1 cellular context compared by ENCODE assay signal in the genomic region with DNA sequence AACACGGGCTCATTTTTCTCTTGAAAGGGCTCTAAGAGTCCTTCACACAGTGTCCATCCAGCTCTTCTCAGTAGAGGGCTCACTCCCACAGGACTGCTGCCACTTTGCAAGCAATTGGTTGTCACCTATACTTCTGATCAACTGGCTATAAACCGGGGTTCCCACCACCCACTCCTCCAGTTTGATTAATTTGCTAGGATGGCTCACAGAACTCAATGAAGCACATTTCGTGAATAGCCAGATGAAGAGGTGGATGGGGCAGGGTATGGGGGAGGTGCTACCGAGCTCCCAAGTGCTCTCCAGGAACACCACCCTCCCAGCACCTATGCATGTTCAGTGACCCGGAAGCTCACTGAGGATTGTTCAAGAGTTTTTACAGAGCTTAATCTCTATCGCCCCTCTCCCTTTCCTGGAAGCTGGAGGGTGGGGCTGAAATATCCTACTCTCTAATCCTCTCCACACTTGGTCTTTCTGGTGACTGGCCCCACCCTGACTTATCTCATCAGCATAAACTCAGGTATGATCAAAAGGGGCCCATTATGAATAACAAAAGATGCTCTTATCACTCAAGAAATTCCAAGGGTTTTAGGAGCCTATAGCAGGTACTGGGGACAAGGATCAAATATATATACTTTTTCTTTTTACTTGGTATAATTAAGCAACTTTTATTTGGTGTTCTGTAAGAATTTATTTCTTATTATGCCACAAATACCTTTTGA.
TF ChIP-seq lines count a peak whose summit lies in the region.

No MANE protein-coding gene starts in this region.

TF ChIP-seq in GM23338, 12 proteins besides CTCF, POLR2A, EP300 and RAD21 (continued from another document):
- no peak for TF ChIP-seq ETS1 (IDR thresholded peaks at IDR 0.05)
- TF ChIP-seq ZNF462 (CRISPR knock-in tag; IDR thresholded peaks at IDR 0.05) = no peak
- TF ChIP-seq, protein P1, sequence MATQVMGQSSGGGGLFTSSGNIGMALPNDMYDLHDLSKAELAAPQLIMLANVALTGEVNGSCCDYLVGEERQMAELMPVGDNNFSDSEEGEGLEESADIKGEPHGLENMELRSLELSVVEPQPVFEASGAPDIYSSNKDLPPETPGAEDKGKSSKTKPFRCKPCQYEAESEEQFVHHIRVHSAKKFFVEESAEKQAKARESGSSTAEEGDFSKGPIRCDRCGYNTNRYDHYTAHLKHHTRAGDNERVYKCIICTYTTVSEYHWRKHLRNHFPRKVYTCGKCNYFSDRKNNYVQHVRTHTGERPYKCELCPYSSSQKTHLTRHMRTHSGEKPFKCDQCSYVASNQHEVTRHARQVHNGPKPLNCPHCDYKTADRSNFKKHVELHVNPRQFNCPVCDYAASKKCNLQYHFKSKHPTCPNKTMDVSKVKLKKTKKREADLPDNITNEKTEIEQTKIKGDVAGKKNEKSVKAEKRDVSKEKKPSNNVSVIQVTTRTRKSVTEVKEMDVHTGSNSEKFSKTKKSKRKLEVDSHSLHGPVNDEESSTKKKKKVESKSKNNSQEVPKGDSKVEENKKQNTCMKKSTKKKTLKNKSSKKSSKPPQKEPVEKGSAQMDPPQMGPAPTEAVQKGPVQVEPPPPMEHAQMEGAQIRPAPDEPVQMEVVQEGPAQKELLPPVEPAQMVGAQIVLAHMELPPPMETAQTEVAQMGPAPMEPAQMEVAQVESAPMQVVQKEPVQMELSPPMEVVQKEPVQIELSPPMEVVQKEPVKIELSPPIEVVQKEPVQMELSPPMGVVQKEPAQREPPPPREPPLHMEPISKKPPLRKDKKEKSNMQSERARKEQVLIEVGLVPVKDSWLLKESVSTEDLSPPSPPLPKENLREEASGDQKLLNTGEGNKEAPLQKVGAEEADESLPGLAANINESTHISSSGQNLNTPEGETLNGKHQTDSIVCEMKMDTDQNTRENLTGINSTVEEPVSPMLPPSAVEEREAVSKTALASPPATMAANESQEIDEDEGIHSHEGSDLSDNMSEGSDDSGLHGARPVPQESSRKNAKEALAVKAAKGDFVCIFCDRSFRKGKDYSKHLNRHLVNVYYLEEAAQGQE (IDR thresholded peaks at IDR 0.05; ENCODE audit: unreplicated experiment) = no peak
- no peak for TF ChIP-seq CREB1 (CRISPR knock-in tag; IDR thresholded peaks at IDR 0.05; ENCODE audit: low read depth)
- TF ChIP-seq EZH2phosphoT487 (IDR thresholded peaks at IDR 0.05; ENCODE audit: unreplicated experiment) = no peak
